Comparison of ENCODE assay signal across 8 cellular contexts in genomic region chr11:43311791-43312607, GRCh38. TPM values are rescaled to one million over a fixed set of nuclear protein-coding genes. Genes with fewer than 3 reads are reported as not detected.
A peak's percentile ranks its signal among the peaks of the same experiment; 100 is the strongest.
DNase-seq lines count a peak whose midpoint lies in the region; ATAC-seq and TF ChIP-seq lines count a peak whose summit lies in the region.

TSS of gene API5 (plus strand) at chr11:43311996. CDS start at chr11:43312128, 132 bp downstream.

- intact Hi-C loops in IMR-90 (cut with micrococcal nuclease), result no loop called here
- intact Hi-C loops in OCI-LY7 (cut with micrococcal nuclease; ENCODE audit: unreplicated experiment), result loop anchor here (1.0 to 5.0 kb wide), 2 partner anchors 47 to 105 kb away; no protein-coding TSS in a partner anchor

- H4K20me1 ChIP-seq in IMR-90 (ENCODE audit: insufficient read depth, low read length) (peaks cover 45% of the 10 kb centered on the region), OCI-LY7 (ENCODE audit: insufficient read depth, low read length) (peaks cover 28% of the 10 kb centered on the region)

- no peak within 1 kb of the TSS for H2BK20ac ChIP-seq in IMR-90 (ENCODE audit: low read depth, low read length)

- WGBS in IMR-90 (ENCODE audit: extremely low coverage in 2 of 2, insufficient read length in 1 of 2), 2 experiments, result 0% methylated on average over 17 of the region's 60 CpGs; no CpG with 5 or more reads in 1 of the 2 experiments

- H3K4me2 ChIP-seq in IMR-90 (ENCODE audit: low read depth, low read length) (peak within 1 kb of the TSS; percentile 97), OCI-LY7 (ENCODE audit: low read length) (peak within 1 kb of the TSS; percentile 92)

- in situ Hi-C loops in IMR-90 (cut with MboI; ENCODE audit: low sequenced_read_pairs), result no loop called here

- no peak within 1 kb of the TSS; the same call in 1 of the 2 replicates for H4K91ac ChIP-seq in IMR-90 (ENCODE audit: insufficient read depth, low read depth, low read length)

- H3K9ac ChIP-seq in IMR-90 (ENCODE audit: low read depth, low read length), result peak within 1 kb of the TSS; percentile 80

- H2AK5ac ChIP-seq in IMR-90 (ENCODE audit: low read depth, low read length), result no peak within 1 kb of the TSS

- H3K27me3 ChIP-seq in IMR-90 (ENCODE audit: control insufficient read depth, insufficient read depth, low read length), result no peaks in the 10 kb centered on the region

- H3K23ac ChIP-seq in IMR-90 (ENCODE audit: low read depth, low read length), result 0 out of 2 replicates have a peak within 1 kb of the TSS, but pooled peaks have one; percentile 8

- no peak within 1 kb of the TSS; the same call in 1 of the 2 replicates for H3K14ac ChIP-seq in IMR-90 (replicated peaks; ENCODE audit: low read depth, low read length)

- H2BK5ac ChIP-seq in IMR-90 (ENCODE audit: low read depth, low read length, poor library complexity, severe bottlenecking), result peak within 1 kb of the TSS; percentile 30

- H3K9me3 ChIP-seq in IMR-90 (ENCODE audit: control insufficient read depth, insufficient read depth, low read length) (no peaks in the 10 kb centered on the region), OCI-LY7 (ENCODE audit: low read length) (no peaks in the 10 kb centered on the region)

- H3K27ac ChIP-seq in IMR-90 (ENCODE audit: insufficient read depth, low read length) (peak within 1 kb of the TSS; percentile 55), OCI-LY7 (ENCODE audit: low read depth, low read length, poor library complexity, severe bottlenecking) (peak within 1 kb of the TSS; percentile 45)

- dilution Hi-C loops in IMR-90 (cut with HindIII; ENCODE audit: low sequenced_read_pairs, unreplicated experiment), result no loop called here

- POLR2A ChIA-PET in IMR-90 (lab: Charles Lee; ENCODE audit: unreplicated experiment) (interaction anchor here (0.7 kb wide), 1 partner anchor 46 kb away, joined by 10 read pairs; no protein-coding TSS in a partner anchor), OCI-LY7 (lab: Charles Lee) (interaction anchor here (0.6 to 2.7 kb wide), 14 partner anchors 11 to 1293 kb away, joined by 3 to 32 read pairs (median 4); partner anchors contain the start of gene TTC17)

- no peaks in the 10 kb centered on the region for H3K9me2 ChIP-seq in OCI-LY7 (ENCODE audit: insufficient read depth, low read length)

- BruUV-seq in IMR-90 (replicated peaks; lab: Mats Ljungman, UMichigan), result no TSS peak
- TSS peak; percentile 51 for BruUV-seq in OCI-LY7 (replicated peaks; lab: Mats Ljungman, UMichigan)

- peak; percentile 54 for TF ChIP-seq RAD21 in IMR-90 (IDR thresholded peaks at IDR 0.05; ENCODE audit: low read length)

- no peak within 1 kb of the TSS for H2BK15ac ChIP-seq in IMR-90 (ENCODE audit: low read depth, low read length)

- H2AK9ac ChIP-seq in IMR-90 (replicated peaks; ENCODE audit: low read depth, low read length, poor library complexity), result peak within 1 kb of the TSS; percentile 84

- CTCF ChIA-PET in IMR-90 (lab: Yijun Ruan, JAX) (interaction anchor here (0.5 to 1.3 kb wide), 7 partner anchors 9 to 249 kb away, joined by 3 to 7 read pairs (median 3); no protein-coding TSS in a partner anchor), OCI-LY7 (lab: Charles Lee; ENCODE audit: unreplicated experiment) (interaction anchor here (0.6 to 2.2 kb wide), 5 partner anchors 46 to 1477 kb away, joined by 3 to 5 read pairs (median 5); no protein-coding TSS in a partner anchor)

- peak; percentile 89 for TF ChIP-seq POLR2A in IMR-90 (IDR thresholded peaks at IDR 0.05; ENCODE audit: low read depth, low read length)

- H3K36me3 ChIP-seq in IMR-90 (ENCODE audit: control insufficient read depth, insufficient read depth, low read length) (no peaks in the 10 kb centered on the region), OCI-LY7 (ENCODE audit: insufficient read depth, low read length) (peaks cover 19% of the 10 kb centered on the region)

- H3K9me1 ChIP-seq in IMR-90 (ENCODE audit: insufficient read depth, low read length), result peaks cover 2% of the 10 kb centered on the region; the same call in 1 of the 2 replicates

- H3K4ac ChIP-seq in IMR-90 (ENCODE audit: low read depth, low read length), result no peak within 1 kb of the TSS

- TF ChIP-seq CTCF in IMR-90 (conservative IDR thresholded peaks at IDR 0.05; ENCODE audit: low read depth, low read length) (peak; percentile 88), OCI-LY7 (conservative IDR thresholded peaks at IDR 0.05; ENCODE audit: low read length) (peak; percentile 82)

- H3K79me2 ChIP-seq in OCI-LY7 (ENCODE audit: insufficient read depth, low read depth, low read length), result peaks cover 52% of the 10 kb centered on the region

- peak; percentile 94 for DNase-seq in DMS153 (lab: John Stamatoyannopoulos, UW)
- DNase-seq in IMR-90, result peak; percentile 92
- peak; percentile 96 for DNase-seq in OCI-LY7 (ENCODE audit: low spot score)
- DNase-seq in activated T-cell treated with anti-CD3 and anti-CD28 coated beads for 1 hour (ENCODE audit: low read depth), result peak; percentile 87
- DNase-seq in epidermal melanocyte (ENCODE audit: insufficient read length, low spot score), result peak; percentile 78
- peak; percentile 89 for DNase-seq in middle frontal gyrus (ENCODE audit: extremely low spot score, low spot score)
- DNase-seq in stimulated activated CD8-positive, alpha-beta memory T cell treated with anti-CD3 and anti-CD28 coated beads, Interleukin-2, amount 100 ng/mL, for 48 hours (ENCODE audit: low read depth in 2 of 2), result peak; percentile 85 to 88

- H3K79me1 ChIP-seq in IMR-90 (ENCODE audit: low read depth in 1 of 2, low read length in 2 of 2), result peaks cover 0 to 22% of the 10 kb centered on the region in 2 experiments; a peak in 3 of 4 replicates

- H4K8ac ChIP-seq in IMR-90 (ENCODE audit: low read depth in 2 of 2, low read length in 2 of 2), result peak within 1 kb of the TSS in 1 of 2 experiments; percentile 81; a peak in 3 of 4 replicates

- ATAC-seq in GM21528 (IDR thresholded peaks at IDR 0.05; ENCODE audit: low FRiP score, unreplicated experiment) (peak; percentile 99), IMR-90 (ENCODE audit: low read depth) (peak; percentile 100)

- H3K4me1 ChIP-seq in IMR-90 (ENCODE audit: control insufficient read depth, insufficient read depth, low read length) (peaks cover 5% of the 10 kb centered on the region), OCI-LY7 (ENCODE audit: insufficient read depth, low read length, poor library complexity, severe bottlenecking) (peaks cover 22% of the 10 kb centered on the region)

- H2BK120ac ChIP-seq in IMR-90 (ENCODE audit: low read depth, low read length), result no peak within 1 kb of the TSS

- H2AFZ ChIP-seq in IMR-90 (replicated peaks; ENCODE audit: low read length, poor library complexity) (peak within 1 kb of the TSS; percentile 94), OCI-LY7 (ENCODE audit: low read length) (peak within 1 kb of the TSS; percentile 94; the same call in 1 of the 2 replicates)

- peak within 1 kb of the TSS; percentile 80 for H3K56ac ChIP-seq in IMR-90 (ENCODE audit: extremely low read depth, insufficient read depth, low read length)

- H4K5ac ChIP-seq in IMR-90 (ENCODE audit: low read depth, low read length), result peak within 1 kb of the TSS; percentile 34

- no peak within 1 kb of the TSS for H3K18ac ChIP-seq in IMR-90 (ENCODE audit: low read depth, low read length)

- H3K4me3 ChIP-seq in IMR-90 (ENCODE audit: insufficient read depth, low read depth, low read length) (peak within 1 kb of the TSS; percentile 86), OCI-LY7 (ENCODE audit: low read depth, low read length, poor library complexity, severe bottlenecking) (peak within 1 kb of the TSS; percentile 85)

TF ChIP-seq in IMR-90, 13 proteins besides CTCF, POLR2A, EP300 and RAD21:
- TF ChIP-seq FOS (IDR thresholded peaks at IDR 0.05; ENCODE audit: low read depth, low read length) (no peak), RFX5 (IDR thresholded peaks at IDR 0.05; ENCODE audit: low read depth, low read length) (no peak), CHD1 (IDR thresholded peaks at IDR 0.05; ENCODE audit: low read depth, low read length) (0 out of 2 replicates have a peak, but pooled peaks have one; percentile 12), MXI1 (IDR thresholded peaks at IDR 0.05; ENCODE audit: borderline replicate concordance, low read depth, low read length) (0 out of 2 replicates have a peak, but pooled peaks have one; percentile 41), BHLHE40 (IDR thresholded peaks at IDR 0.05; ENCODE audit: low read depth, low read length) (peak; percentile 11; the same call in 1 of the 2 replicates), CEBPB (IDR thresholded peaks at IDR 0.05; ENCODE audit: low read depth, low read length) (no peak), SMC3 (IDR thresholded peaks at IDR 0.05; ENCODE audit: low read depth, low read length) (peak; percentile 19; the same call in 1 of the 2 replicates), MAZ (IDR thresholded peaks at IDR 0.05; ENCODE audit: borderline replicate concordance, low read depth, low read length) (peak; percentile 93), NFE2L2 (IDR thresholded peaks at IDR 0.05; ENCODE audit: low read depth, low read length) (no peak), RCOR1 (IDR thresholded peaks at IDR 0.05; ENCODE audit: insufficient replicate concordance, low read length) (no peak), USF2 (IDR thresholded peaks at IDR 0.05; ENCODE audit: low read depth, low read length) (no peak), ELK1 (IDR thresholded peaks at IDR 0.05; ENCODE audit: borderline replicate concordance, low read depth, low read length) (no peak), MAFK (IDR thresholded peaks at IDR 0.05; ENCODE audit: low read depth, low read length) (no peak)

RNA-seq across cellular contexts. Expression of gene API5, which starts in this region (rescaled TPM):
- total RNA-seq in IMR-90 (2012; rRNA removed), result 59.9 and 94.7 TPM in 2 replicates
- 35.4 and 44.9 TPM in 2 replicates for polyA plus RNA-seq in IMR-90 (2012; rRNA removed)
- 11.0 and 12.5 TPM in 2 replicates for polyA plus RNA-seq in IMR-90 (2012; cell fraction: cytosol; rRNA removed)
- polyA plus RNA-seq in IMR-90 (2012; cell fraction: nucleus; rRNA removed; ENCODE audit: low replicate concordance), result 4.6 and 23.4 TPM in 2 replicates
- 71.1 and 98.0 TPM in 2 replicates for total RNA-seq in OCI-LY7 (2014; rRNA removed; shearing (Covaris generic))
- 119 and 141 TPM in 2 replicates for total RNA-seq in OCI-LY7 (2022)

Comparison
In these comparisons a context has a peak if more than half of its experiments do, and no peak if none do; other contexts are left out.
1. Peak in every context shown above with its lines: DNase-seq, ATAC-seq, H3K4me3 ChIP-seq and H3K27ac ChIP-seq.